1 cellular context compared by ENCODE assay signal in the genomic region with DNA sequence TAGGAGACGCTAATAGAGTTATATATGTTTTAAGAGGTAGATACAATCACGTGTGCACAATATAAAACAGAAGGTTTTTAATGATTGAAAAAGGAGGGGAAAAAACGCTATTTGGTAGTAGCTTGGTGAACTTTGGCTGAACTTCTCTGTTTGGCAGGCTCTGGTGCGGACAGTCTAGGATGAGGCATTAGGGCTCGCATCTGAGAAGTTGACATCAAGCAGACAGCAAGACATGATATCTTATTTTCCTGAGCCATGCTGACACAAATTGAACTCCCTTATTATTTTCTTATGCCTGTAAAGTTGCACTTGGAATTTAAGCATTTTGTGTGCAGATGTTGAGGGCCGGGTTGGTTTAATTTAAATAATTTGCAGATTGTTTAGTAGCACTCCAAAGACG.
TF ChIP-seq lines count a peak whose summit lies in the region.

No MANE protein-coding gene starts in this region.

TF ChIP-seq in IMR-90, 13 proteins besides CTCF, POLR2A, EP300 and RAD21:
- TF ChIP-seq, protein P1, sequence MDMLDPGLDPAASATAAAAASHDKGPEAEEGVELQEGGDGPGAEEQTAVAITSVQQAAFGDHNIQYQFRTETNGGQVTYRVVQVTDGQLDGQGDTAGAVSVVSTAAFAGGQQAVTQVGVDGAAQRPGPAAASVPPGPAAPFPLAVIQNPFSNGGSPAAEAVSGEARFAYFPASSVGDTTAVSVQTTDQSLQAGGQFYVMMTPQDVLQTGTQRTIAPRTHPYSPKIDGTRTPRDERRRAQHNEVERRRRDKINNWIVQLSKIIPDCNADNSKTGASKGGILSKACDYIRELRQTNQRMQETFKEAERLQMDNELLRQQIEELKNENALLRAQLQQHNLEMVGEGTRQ (IDR thresholded peaks at IDR 0.05; ENCODE audit: low read depth, low read length) = no peak
- TF ChIP-seq CHD1 (IDR thresholded peaks at IDR 0.05; ENCODE audit: low read depth, low read length) (no peak), RCOR1 (IDR thresholded peaks at IDR 0.05; ENCODE audit: insufficient replicate concordance, low read length) (no peak), CEBPB (IDR thresholded peaks at IDR 0.05; ENCODE audit: low read depth, low read length) (no peak), MAZ (IDR thresholded peaks at IDR 0.05; ENCODE audit: borderline replicate concordance, low read depth, low read length) (no peak)
TF ChIP-seq in IMR-90: peak in this region for 0.
